ENCODE assay signal across 8 cellular contexts in genomic region chr9:37486256-37486615, GRCh38. TPM values are rescaled to one million over a fixed set of nuclear protein-coding genes. Genes with fewer than 3 reads are reported as not detected.
DNase-seq lines count a peak whose midpoint lies in the region; ATAC-seq and TF ChIP-seq lines count a peak whose summit lies in the region.

No MANE protein-coding gene starts in this region.

- no peak overlapping the region for H3K56ac ChIP-seq in H9 (ENCODE audit: insufficient read length, low read depth, low read length)

- TF ChIP-seq CTCF in H9 (conservative IDR thresholded peaks at IDR 0.05) (no peak), WERI-Rb-1 (IDR thresholded peaks at IDR 0.05; ENCODE audit: low read depth, low read length) (no peak), glutamatergic neuron (IDR thresholded peaks at IDR 0.05; ENCODE audit: partially characterized antibody, unreplicated experiment) (no peak)

- no peak for ATAC-seq in GM18517 (IDR thresholded peaks at IDR 0.05; ENCODE audit: unreplicated experiment)

- DNase-seq in H9 (no peak), WERI-Rb-1 (no peak), glutamatergic neuron (no peak), skeletal muscle cell (ENCODE audit: low read depth) (no peak), AG20443 (ENCODE audit: low spot score) (no peak), foreskin melanocyte (no peak), NCI-H1694 treated with DMSO at 0.1 percent for 48 hours (lab: John Stamatoyannopoulos, UW) (no peak)

- H3K27ac Mint-ChIP-seq in H9 (peak overlapping the region in 2 of 3 experiments; percentile 91 to 92; a peak in 6 of 7 replicates), glutamatergic neuron (ENCODE audit: unreplicated experiment) (peak overlapping the region; percentile 91)

- no peak overlapping the region for H2AK5ac ChIP-seq in H9 (ENCODE audit: insufficient read length, low read length)

- H4K91ac ChIP-seq in H9 (ENCODE audit: insufficient read length, low read depth, low read length) = no peak overlapping the region

- no peaks in the 10 kb centered on the region for H3K9me3 ChIP-seq in H9 (ENCODE audit: control insufficient read depth, low read depth, low read length)
- no peaks in the 10 kb centered on the region for H3K9me3 ChIP-seq in WERI-Rb-1 (ENCODE audit: severe bottlenecking)

- peaks cover 11% of the 10 kb centered on the region; the same call in 1 of the 2 replicates for H3K79me2 ChIP-seq in H9 (ENCODE audit: insufficient read depth, low read length)

- H4K20me1 ChIP-seq in H9 (ENCODE audit: control insufficient read depth, insufficient read depth, insufficient read length) = no peaks in the 10 kb centered on the region

- H3K4me3 ChIP-seq in WERI-Rb-1 (ENCODE audit: low read depth, low read length) = peak overlapping the region; percentile 73
- H3K4me3 ChIP-seq in skeletal muscle cell (ENCODE audit: low read depth, low read length) = peak overlapping the region; percentile 92

- H3K9me3 Mint-ChIP-seq in H9 (no peaks in the 10 kb centered on the region), glutamatergic neuron (ENCODE audit: unreplicated experiment) (peaks cover 5% of the 10 kb centered on the region)

- no peaks in the 10 kb centered on the region; the same call in 1 of the 2 replicates for H3K27me3 Mint-ChIP-seq in H9 (ENCODE audit: low read depth)
- no peaks in the 10 kb centered on the region for H3K27me3 Mint-ChIP-seq in glutamatergic neuron (ENCODE audit: unreplicated experiment)

- H2BK15ac ChIP-seq in H9 (ENCODE audit: low read depth, low read length) = no peak overlapping the region

- H2AFZ ChIP-seq in H9 (ENCODE audit: low read length) = no peak overlapping the region

- no peak overlapping the region for H2BK20ac ChIP-seq in H9 (ENCODE audit: low read depth, low read length, poor library complexity, severe bottlenecking)

- no peak overlapping the region for H3K4ac ChIP-seq in H9 (ENCODE audit: low read depth, low read length)

- peak overlapping the region; percentile 98 for H3K4me2 ChIP-seq in H9 (ENCODE audit: insufficient read depth, insufficient read length, low read length)

- no CpG with 5 or more reads among the region's 7 CpGs for WGBS in H9 (ENCODE audit: extremely low coverage, insufficient read length, low lambda C conversion rate)

- H3K4me1 Mint-ChIP-seq in H9 (peaks cover 23 to 26% of the 10 kb centered on the region in 2 experiments), glutamatergic neuron (ENCODE audit: low read depth, unreplicated experiment) (peaks cover 11% of the 10 kb centered on the region)

- H3K23me2 ChIP-seq in H9 (ENCODE audit: insufficient read length, low read depth, low read length, poor library complexity, severe bottlenecking) = peaks cover 9% of the 10 kb centered on the region

- peak overlapping the region; percentile 73 for H3K14ac ChIP-seq in H9 (ENCODE audit: insufficient read depth, low read length)

- H3K4me3 Mint-ChIP-seq in H9 = peak overlapping the region; percentile 88 to 96
- H3K4me3 Mint-ChIP-seq in glutamatergic neuron (ENCODE audit: unreplicated experiment) = peak overlapping the region; percentile 100

- H3K36me3 ChIP-seq in WERI-Rb-1 = peaks cover 36% of the 10 kb centered on the region

- peaks cover 15 to 41% (median 31%) of the 10 kb centered on the region in 3 experiments for H3K36me3 Mint-ChIP-seq in H9 (ENCODE audit: insufficient read depth in 1 of 3, low read depth in 3 of 3)
- H3K36me3 Mint-ChIP-seq in glutamatergic neuron (ENCODE audit: unreplicated experiment) = no peaks in the 10 kb centered on the region

- H3K27me3 ChIP-seq in H9 (ENCODE audit: insufficient read depth, low read length) (no peaks in the 10 kb centered on the region), WERI-Rb-1 (ENCODE audit: insufficient read depth, low read depth, severe bottlenecking) (no peaks in the 10 kb centered on the region)

- no peak overlapping the region for H2BK5ac ChIP-seq in H9 (ENCODE audit: insufficient read length, low read length)

- peak overlapping the region; percentile 59 for H3K9ac ChIP-seq in H9 (ENCODE audit: extremely low read depth, insufficient read length, low read length)

- no peak overlapping the region for H3K23ac ChIP-seq in H9 (ENCODE audit: insufficient read length, low read depth, low read length)

- H3K79me1 ChIP-seq in H9 (ENCODE audit: insufficient read depth, low read depth, low read length, poor library complexity, severe bottlenecking) = peaks cover 14% of the 10 kb centered on the region

- no peak overlapping the region for H2BK120ac ChIP-seq in H9 (ENCODE audit: low read depth, low read length, poor library complexity, severe bottlenecking)

- H3K27ac ChIP-seq in H9 (ENCODE audit: insufficient read length, low read depth, low read length) (no peak overlapping the region), WERI-Rb-1 (peak overlapping the region; percentile 77)

- no peak overlapping the region for H4K5ac ChIP-seq in H9 (ENCODE audit: insufficient read length, low read depth, low read length)

- no peak overlapping the region for H3T11ph ChIP-seq in H9 (ENCODE audit: low read length)

- H3K18ac ChIP-seq in H9 (ENCODE audit: insufficient read length, low read depth, low read length) = no peak overlapping the region

- peaks cover 8% of the 10 kb centered on the region for H3K4me1 ChIP-seq in H9 (ENCODE audit: insufficient read depth, low read length)

- H2BK12ac ChIP-seq in H9 (ENCODE audit: insufficient read length, low read depth, low read length) = no peak overlapping the region

- H4K8ac ChIP-seq in H9 (replicated peaks; ENCODE audit: insufficient read length, low read depth, low read length) = no peak overlapping the region

RNA-seq across cellular contexts. Expression of gene POLR1E, which starts 0.5 kb away (rescaled TPM):
- total RNA-seq in H9 (2021) = 45.6 and 45.8 TPM in 2 replicates
- 58.2 TPM for total RNA-seq in glutamatergic neuron (ENCODE audit: unreplicated experiment)

RNA-seq across cellular contexts. Expression of gene ZBTB5, which starts 21.0 kb away (rescaled TPM):
- total RNA-seq in H9 (2021) (9.1 and 9.9 TPM in 2 replicates), glutamatergic neuron (ENCODE audit: unreplicated experiment) (14.3 TPM)
